Comparison of ENCODE assay signal across 1 cellular context in the genomic region with DNA sequence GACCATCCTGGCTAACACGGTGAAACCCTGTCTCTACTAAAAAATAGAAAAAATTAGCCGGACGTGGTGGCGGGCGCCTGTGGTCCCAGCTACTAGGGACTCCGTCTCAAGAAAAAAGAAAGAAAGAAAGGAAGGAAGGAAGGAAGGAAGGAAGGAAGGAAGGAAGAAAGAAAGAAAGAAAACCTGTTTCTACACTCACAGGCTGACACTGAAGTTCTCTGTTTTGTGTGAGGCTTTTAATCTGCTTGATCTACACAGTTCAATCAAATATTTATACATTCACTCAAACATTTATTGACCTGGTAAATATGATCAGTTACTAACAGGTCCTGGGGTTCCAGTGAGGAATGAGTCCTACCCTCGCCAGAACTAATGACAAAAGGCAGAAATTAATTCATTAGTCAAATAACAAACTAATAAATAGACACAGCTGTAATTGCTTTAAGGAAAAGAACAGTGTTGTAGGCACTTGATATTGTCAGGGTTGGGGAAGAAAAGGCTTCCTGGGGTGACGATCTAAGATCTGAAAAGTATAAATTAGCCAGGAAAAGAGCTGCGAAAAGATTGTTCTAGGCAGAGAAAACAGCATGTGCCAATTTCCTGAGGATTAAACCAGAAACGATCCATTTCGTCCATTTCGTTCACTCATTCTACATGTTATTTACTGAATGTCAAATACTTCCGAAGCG.
TF ChIP-seq lines count a peak whose summit lies in the region.

No MANE protein-coding gene starts in this region.

TF ChIP-seq in HepG2, 621 proteins besides CTCF, POLR2A, EP300 and RAD21:
- TF ChIP-seq DMAP1 (CRISPR knock-in tag; IDR thresholded peaks at IDR 0.05) (no peak), ONECUT2 (CRISPR knock-in tag; IDR thresholded peaks at IDR 0.05) (no peak), FLYWCH1 (CRISPR knock-in tag; IDR thresholded peaks at IDR 0.05) (no peak), CEBPG (CRISPR knock-in tag; IDR thresholded peaks at IDR 0.05) (no peak), FOXA1 (IDR thresholded peaks at IDR 0.05) (no peak), FOXA1 (CRISPR knock-in tag; IDR thresholded peaks at IDR 0.05) (no peak), LCORL (IDR thresholded peaks at IDR 0.05) (no peak), LCORL (CRISPR knock-in tag; IDR thresholded peaks at IDR 0.05) (0 out of 2 replicates have a peak, but pooled peaks have one; percentile 29), HMG20B (CRISPR knock-in tag; conservative IDR thresholded peaks at IDR 0.05) (no peak), KDM5A (IDR thresholded peaks at IDR 0.05; ENCODE audit: borderline replicate concordance, low read length) (0 out of 2 replicates have a peak, but pooled peaks have one; percentile 43), ZSCAN31 (CRISPR knock-in tag; IDR thresholded peaks at IDR 0.05; ENCODE audit: low read depth) (0 out of 2 replicates have a peak, but pooled peaks have one; percentile 5), E2F1 (CRISPR knock-in tag; IDR thresholded peaks at IDR 0.05) (no peak), RCOR2 (CRISPR knock-in tag; IDR thresholded peaks at IDR 0.05) (no peak), KLF12 (CRISPR knock-in tag; IDR thresholded peaks at IDR 0.05; ENCODE audit: borderline replicate concordance) (0 out of 2 replicates have a peak, but pooled peaks have one; percentile 12)
- TF ChIP-seq, protein P1, sequence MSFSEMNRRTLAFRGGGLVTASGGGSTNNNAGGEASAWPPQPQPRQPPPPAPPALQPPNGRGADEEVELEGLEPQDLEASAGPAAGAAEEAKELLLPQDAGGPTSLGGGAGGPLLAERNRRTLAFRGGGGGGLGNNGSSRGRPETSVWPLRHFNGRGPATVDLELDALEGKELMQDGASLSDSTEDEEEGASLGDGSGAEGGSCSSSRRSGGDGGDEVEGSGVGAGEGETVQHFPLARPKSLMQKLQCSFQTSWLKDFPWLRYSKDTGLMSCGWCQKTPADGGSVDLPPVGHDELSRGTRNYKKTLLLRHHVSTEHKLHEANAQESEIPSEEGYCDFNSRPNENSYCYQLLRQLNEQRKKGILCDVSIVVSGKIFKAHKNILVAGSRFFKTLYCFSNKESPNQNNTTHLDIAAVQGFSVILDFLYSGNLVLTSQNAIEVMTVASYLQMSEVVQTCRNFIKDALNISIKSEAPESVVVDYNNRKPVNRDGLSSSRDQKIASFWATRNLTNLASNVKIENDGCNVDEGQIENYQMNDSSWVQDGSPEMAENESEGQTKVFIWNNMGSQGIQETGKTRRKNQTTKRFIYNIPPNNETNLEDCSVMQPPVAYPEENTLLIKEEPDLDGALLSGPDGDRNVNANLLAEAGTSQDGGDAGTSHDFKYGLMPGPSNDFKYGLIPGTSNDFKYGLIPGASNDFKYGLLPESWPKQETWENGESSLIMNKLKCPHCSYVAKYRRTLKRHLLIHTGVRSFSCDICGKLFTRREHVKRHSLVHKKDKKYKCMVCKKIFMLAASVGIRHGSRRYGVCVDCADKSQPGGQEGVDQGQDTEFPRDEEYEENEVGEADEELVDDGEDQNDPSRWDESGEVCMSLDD (CRISPR knock-in tag; IDR thresholded peaks at IDR 0.05; ENCODE audit: borderline replicate concordance): 0 out of 2 replicates have a peak, but pooled peaks have one; percentile 1
- TF ChIP-seq, protein P2, sequence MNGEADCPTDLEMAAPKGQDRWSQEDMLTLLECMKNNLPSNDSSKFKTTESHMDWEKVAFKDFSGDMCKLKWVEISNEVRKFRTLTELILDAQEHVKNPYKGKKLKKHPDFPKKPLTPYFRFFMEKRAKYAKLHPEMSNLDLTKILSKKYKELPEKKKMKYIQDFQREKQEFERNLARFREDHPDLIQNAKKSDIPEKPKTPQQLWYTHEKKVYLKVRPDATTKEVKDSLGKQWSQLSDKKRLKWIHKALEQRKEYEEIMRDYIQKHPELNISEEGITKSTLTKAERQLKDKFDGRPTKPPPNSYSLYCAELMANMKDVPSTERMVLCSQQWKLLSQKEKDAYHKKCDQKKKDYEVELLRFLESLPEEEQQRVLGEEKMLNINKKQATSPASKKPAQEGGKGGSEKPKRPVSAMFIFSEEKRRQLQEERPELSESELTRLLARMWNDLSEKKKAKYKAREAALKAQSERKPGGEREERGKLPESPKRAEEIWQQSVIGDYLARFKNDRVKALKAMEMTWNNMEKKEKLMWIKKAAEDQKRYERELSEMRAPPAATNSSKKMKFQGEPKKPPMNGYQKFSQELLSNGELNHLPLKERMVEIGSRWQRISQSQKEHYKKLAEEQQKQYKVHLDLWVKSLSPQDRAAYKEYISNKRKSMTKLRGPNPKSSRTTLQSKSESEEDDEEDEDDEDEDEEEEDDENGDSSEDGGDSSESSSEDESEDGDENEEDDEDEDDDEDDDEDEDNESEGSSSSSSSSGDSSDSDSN (CRISPR knock-in tag; IDR thresholded peaks at IDR 0.05): no peak
- TF ChIP-seq, protein P3, sequence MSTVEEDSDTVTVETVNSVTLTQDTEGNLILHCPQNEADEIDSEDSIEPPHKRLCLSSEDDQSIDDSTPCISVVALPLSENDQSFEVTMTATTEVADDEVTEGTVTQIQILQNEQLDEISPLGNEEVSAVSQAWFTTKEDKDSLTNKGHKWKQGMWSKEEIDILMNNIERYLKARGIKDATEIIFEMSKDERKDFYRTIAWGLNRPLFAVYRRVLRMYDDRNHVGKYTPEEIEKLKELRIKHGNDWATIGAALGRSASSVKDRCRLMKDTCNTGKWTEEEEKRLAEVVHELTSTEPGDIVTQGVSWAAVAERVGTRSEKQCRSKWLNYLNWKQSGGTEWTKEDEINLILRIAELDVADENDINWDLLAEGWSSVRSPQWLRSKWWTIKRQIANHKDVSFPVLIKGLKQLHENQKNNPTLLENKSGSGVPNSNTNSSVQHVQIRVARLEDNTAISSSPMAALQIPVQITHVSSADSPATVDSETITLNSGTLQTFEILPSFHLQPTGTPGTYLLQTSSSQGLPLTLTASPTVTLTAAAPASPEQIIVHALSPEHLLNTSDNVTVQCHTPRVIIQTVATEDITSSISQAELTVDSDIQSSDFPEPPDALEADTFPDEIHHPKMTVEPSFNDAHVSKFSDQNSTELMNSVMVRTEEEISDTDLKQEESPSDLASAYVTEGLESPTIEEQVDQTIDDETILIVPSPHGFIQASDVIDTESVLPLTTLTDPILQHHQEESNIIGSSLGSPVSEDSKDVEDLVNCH (CRISPR knock-in tag; IDR thresholded peaks at IDR 0.05): no peak
TF ChIP-seq in HepG2: peak in this region for 5.
